Comparison of ENCODE assay signal across 1 cellular context in genomic region chr6:21245488-21245887, GRCh38.
TF ChIP-seq lines count a peak whose summit lies in the region.

No MANE protein-coding gene starts in this region.

TF ChIP-seq in SK-N-SH treated with all-trans-retinoic acid at 6 μM for 48 hours, 23 proteins besides CTCF, POLR2A, EP300 and RAD21 (continued from another document):
- TF ChIP-seq TSHZ2 (CRISPR knock-in tag; IDR thresholded peaks at IDR 0.05) (peak; percentile 47), CSDC2 (CRISPR knock-in tag; IDR thresholded peaks at IDR 0.05) (no peak), BACH2 (CRISPR knock-in tag; IDR thresholded peaks at IDR 0.05; ENCODE audit: borderline replicate concordance) (no peak), CSRNP3 (CRISPR knock-in tag; IDR thresholded peaks at IDR 0.05) (no peak), CREB5 (CRISPR knock-in tag; IDR thresholded peaks at IDR 0.05; ENCODE audit: low read depth) (no peak), ZC3H10 (CRISPR knock-in tag; IDR thresholded peaks at IDR 0.05) (no peak), SNAI2 (CRISPR knock-in tag; IDR thresholded peaks at IDR 0.05) (peak; percentile 77; the same call in 1 of the 2 replicates), ZNF70 (CRISPR knock-in tag; IDR thresholded peaks at IDR 0.05) (no peak), ZFP3 (CRISPR knock-in tag; IDR thresholded peaks at IDR 0.05) (no peak), ZNF8 (CRISPR knock-in tag; IDR thresholded peaks at IDR 0.05) (no peak), RARB (CRISPR knock-in tag; IDR thresholded peaks at IDR 0.05) (no peak), ARNTL (CRISPR knock-in tag; IDR thresholded peaks at IDR 0.05; ENCODE audit: borderline replicate concordance, low read depth) (no peak), OSR1 (CRISPR knock-in tag; IDR thresholded peaks at IDR 0.05) (no peak)
TF ChIP-seq in SK-N-SH treated with all-trans-retinoic acid at 6 μM for 48 hours: peak in this region for 2.
